1 cellular context compared by ENCODE assay signal in genomic region chr17:58351710-58352017, GRCh38.
A peak's percentile ranks its signal among the peaks of the same experiment; 100 is the strongest.
TF ChIP-seq lines count a peak whose summit lies in the region.

No MANE protein-coding gene starts in this region.

TF ChIP-seq in K562, 482 proteins besides CTCF, POLR2A, EP300 and RAD21 (continued from another document and continues in another):
- TF ChIP-seq CLOCK (CRISPR knock-in tag; IDR thresholded peaks at IDR 0.05; ENCODE audit: borderline replicate concordance) = no peak
- TF ChIP-seq LCOR (CRISPR knock-in tag; IDR thresholded peaks at IDR 0.05) = peak; percentile 62; the same call in 1 of the 2 replicates
- TF ChIP-seq, protein P1, sequence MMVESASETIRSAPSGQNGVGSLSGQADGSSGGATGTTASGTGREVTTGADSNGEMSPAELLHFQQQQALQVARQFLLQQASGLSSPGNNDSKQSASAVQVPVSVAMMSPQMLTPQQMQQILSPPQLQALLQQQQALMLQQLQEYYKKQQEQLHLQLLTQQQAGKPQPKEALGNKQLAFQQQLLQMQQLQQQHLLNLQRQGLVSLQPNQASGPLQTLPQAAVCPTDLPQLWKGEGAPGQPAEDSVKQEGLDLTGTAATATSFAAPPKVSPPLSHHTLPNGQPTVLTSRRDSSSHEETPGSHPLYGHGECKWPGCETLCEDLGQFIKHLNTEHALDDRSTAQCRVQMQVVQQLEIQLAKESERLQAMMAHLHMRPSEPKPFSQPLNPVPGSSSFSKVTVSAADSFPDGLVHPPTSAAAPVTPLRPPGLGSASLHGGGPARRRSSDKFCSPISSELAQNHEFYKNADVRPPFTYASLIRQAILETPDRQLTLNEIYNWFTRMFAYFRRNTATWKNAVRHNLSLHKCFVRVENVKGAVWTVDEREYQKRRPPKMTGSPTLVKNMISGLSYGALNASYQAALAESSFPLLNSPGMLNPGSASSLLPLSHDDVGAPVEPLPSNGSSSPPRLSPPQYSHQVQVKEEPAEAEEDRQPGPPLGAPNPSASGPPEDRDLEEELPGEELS (CRISPR knock-in tag; IDR thresholded peaks at IDR 0.05; ENCODE audit: borderline replicate concordance) = no peak
- TF ChIP-seq ASH1L (IDR thresholded peaks at IDR 0.05; ENCODE audit: borderline replicate concordance, low read depth, partially characterized antibody) = no peak
- TF ChIP-seq, protein P2, sequence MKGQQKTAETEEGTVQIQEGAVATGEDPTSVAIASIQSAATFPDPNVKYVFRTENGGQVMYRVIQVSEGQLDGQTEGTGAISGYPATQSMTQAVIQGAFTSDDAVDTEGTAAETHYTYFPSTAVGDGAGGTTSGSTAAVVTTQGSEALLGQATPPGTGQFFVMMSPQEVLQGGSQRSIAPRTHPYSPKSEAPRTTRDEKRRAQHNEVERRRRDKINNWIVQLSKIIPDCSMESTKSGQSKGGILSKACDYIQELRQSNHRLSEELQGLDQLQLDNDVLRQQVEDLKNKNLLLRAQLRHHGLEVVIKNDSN (CRISPR knock-in tag; IDR thresholded peaks at IDR 0.05) = no peak
- TF ChIP-seq SUPT5H (IDR thresholded peaks at IDR 0.05) = no peak
- TF ChIP-seq PTRF (tag; IDR thresholded peaks at IDR 0.05) = no peak
- TF ChIP-seq FOXJ3 (CRISPR knock-in tag; IDR thresholded peaks at IDR 0.05) = no peak
- TF ChIP-seq ZNF668 (CRISPR knock-in tag; IDR thresholded peaks at IDR 0.05) = no peak
- peak; percentile 38; the same call in 1 of the 2 replicates for TF ChIP-seq LARP7 (IDR thresholded peaks at IDR 0.05)
- TF ChIP-seq XRCC5 (IDR thresholded peaks at IDR 0.05; ENCODE audit: low read depth, low read length) = no peak
- TF ChIP-seq THAP12 (CRISPR knock-in tag; IDR thresholded peaks at IDR 0.05) = no peak
- no peak for TF ChIP-seq NCOA4 (IDR thresholded peaks at IDR 0.05; ENCODE audit: partially characterized antibody)
- TF ChIP-seq SAP30 (IDR thresholded peaks at IDR 0.05; ENCODE audit: borderline replicate concordance, insufficient read depth, low read depth, low read length, poor library complexity, severe bottlenecking) = peak; percentile 2
- no peak for TF ChIP-seq BRD9 (IDR thresholded peaks at IDR 0.05; ENCODE audit: low read depth, partially characterized antibody)
- no peak for TF ChIP-seq ZKSCAN8 (CRISPR knock-in tag; IDR thresholded peaks at IDR 0.05)
- TF ChIP-seq, protein P3, sequence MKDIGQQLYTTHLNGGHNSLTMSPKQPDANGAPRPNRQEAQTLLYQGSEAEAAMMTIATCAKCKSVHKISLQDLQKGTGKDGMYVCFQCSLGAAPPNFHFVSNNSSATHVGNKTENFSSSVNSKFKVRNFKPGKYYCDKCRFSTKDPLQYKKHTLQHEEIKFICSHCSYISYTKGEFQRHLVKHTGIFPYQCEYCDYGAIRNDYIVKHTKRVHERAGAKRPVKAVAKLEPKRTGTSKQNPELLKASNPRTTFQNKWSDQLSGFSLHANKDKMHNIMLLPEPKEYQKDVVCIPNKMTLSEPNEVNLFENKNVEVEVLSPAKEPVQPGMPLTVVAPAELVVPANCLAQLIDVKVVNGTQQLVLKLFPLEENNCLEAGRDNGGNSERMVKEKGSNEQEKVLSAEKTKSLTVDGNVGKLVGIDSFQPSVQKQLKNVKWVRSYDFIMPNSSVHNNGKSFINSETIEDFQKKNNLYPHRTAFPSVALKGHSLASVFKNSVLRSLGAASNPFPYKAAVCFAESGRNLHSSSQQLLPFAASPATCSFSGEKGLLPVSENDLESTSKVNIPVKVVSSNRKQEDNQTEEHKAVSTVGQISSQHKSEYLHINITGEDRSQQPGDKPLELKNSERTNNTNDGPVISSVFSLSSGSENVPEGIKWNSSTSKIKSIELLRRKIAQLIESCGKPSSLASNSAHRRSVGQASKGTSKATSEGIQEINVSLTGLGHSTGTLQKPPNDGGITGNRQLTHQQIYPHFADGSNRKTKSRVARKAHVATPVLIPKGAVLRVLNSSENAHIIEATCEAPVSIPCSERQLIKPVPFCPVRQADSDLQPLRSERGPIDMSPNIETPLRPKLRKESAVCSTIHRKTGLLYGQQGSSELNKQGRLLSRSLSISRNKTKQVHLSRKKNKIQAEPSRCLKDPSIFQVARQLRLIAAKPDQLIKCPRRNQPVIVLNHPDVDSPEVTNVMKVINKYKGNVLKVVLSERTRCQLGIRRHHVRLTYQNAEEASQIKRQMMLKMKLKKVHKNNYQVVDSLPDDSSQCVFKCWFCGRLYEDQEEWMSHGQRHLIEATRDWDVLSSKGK (CRISPR knock-in tag; IDR thresholded peaks at IDR 0.05) = no peak
- TF ChIP-seq TOE1 (IDR thresholded peaks at IDR 0.05; ENCODE audit: borderline replicate concordance) = no peak
- TF ChIP-seq TOE1 (CRISPR knock-in tag; IDR thresholded peaks at IDR 0.05; ENCODE audit: borderline replicate concordance, low read depth) = no peak
- no peak for TF ChIP-seq TAF9B (IDR thresholded peaks at IDR 0.05; ENCODE audit: partially characterized antibody)
- no peak for TF ChIP-seq ZBTB5 (IDR thresholded peaks at IDR 0.05)
- no peak for TF ChIP-seq ZBTB17 (CRISPR knock-in tag; IDR thresholded peaks at IDR 0.05)
- TF ChIP-seq HOXB6 (CRISPR knock-in tag; IDR thresholded peaks at IDR 0.05; ENCODE audit: borderline replicate concordance) = no peak
- TF ChIP-seq, protein P4, sequence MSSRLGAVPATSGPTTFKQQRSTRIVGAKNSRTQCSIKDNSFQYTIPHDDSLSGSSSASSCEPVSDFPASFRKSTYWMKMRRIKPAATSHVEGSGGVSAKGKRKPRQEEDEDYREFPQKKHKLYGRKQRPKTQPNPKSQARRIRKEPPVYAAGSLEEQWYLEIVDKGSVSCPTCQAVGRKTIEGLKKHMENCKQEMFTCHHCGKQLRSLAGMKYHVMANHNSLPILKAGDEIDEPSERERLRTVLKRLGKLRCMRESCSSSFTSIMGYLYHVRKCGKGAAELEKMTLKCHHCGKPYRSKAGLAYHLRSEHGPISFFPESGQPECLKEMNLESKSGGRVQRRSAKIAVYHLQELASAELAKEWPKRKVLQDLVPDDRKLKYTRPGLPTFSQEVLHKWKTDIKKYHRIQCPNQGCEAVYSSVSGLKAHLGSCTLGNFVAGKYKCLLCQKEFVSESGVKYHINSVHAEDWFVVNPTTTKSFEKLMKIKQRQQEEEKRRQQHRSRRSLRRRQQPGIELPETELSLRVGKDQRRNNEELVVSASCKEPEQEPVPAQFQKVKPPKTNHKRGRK (tag; IDR thresholded peaks at IDR 0.05) = no peak
- no peak for TF ChIP-seq SIRT6 (IDR thresholded peaks at IDR 0.05; ENCODE audit: low read depth, low read length)
- TF ChIP-seq, protein P5, sequence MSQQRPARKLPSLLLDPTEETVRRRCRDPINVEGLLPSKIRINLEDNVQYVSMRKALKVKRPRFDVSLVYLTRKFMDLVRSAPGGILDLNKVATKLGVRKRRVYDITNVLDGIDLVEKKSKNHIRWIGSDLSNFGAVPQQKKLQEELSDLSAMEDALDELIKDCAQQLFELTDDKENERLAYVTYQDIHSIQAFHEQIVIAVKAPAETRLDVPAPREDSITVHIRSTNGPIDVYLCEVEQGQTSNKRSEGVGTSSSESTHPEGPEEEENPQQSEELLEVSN (IDR thresholded peaks at IDR 0.05; ENCODE audit: borderline replicate concordance in 1 of 2, extremely low read depth in 1 of 2, insufficient read depth in 1 of 2, insufficient read length in 1 of 2, low read depth in 1 of 2, low read length in 1 of 2, poor library complexity in 1 of 2, severe bottlenecking in 1 of 2) = no peak
- no peak for TF ChIP-seq CREBBP (IDR thresholded peaks at IDR 0.05; ENCODE audit: low read depth, low read length)
- TF ChIP-seq E2F8 (IDR thresholded peaks at IDR 0.05; ENCODE audit: low read depth, partially characterized antibody) = no peak
- TF ChIP-seq TAF15 (IDR thresholded peaks at IDR 0.05; ENCODE audit: low read depth, low read length) = no peak
- TF ChIP-seq, protein P6, sequence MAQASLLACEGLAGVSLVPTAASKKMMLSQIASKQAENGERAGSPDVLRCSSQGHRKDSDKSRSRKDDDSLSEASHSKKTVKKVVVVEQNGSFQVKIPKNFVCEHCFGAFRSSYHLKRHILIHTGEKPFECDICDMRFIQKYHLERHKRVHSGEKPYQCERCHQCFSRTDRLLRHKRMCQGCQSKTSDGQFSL (CRISPR knock-in tag; IDR thresholded peaks at IDR 0.05) = no peak
- TF ChIP-seq, protein P6 (tag; IDR thresholded peaks at IDR 0.05) = no peak
- no peak for TF ChIP-seq HDAC6 (IDR thresholded peaks at IDR 0.05; ENCODE audit: low read depth, low read length)
- no peak for TF ChIP-seq DDX20 (tag; IDR thresholded peaks at IDR 0.05; ENCODE audit: low read depth)
- TF ChIP-seq RHOXF2B (CRISPR knock-in tag; conservative IDR thresholded peaks at IDR 0.05) = no peak
- TF ChIP-seq ZNF263 (CRISPR knock-in tag; IDR thresholded peaks at IDR 0.05; ENCODE audit: borderline replicate concordance) = no peak
- 0 out of 4 replicates have a peak, but pooled peaks of 1 of the 2 experiments have one; percentile 63 for TF ChIP-seq MLX (CRISPR knock-in tag; conservative IDR thresholded peaks at IDR 0.05)
- TF ChIP-seq BCL6 (CRISPR knock-in tag; IDR thresholded peaks at IDR 0.05) = no peak
- no peak for TF ChIP-seq ESRRA (IDR thresholded peaks at IDR 0.05; ENCODE audit: borderline replicate concordance, low read depth)
